Comparison of ENCODE assay signal across 1 cellular context in genomic region chr4:162163892-162164759, GRCh38.
TF ChIP-seq lines count a peak whose summit lies in the region.

Gene FSTL5, minus strand, starts transcription at chr4:162164000. Its CDS starts 52,604 bp downstream, at chr4:162111396.

TF ChIP-seq in GM23338, 12 proteins besides CTCF, POLR2A, EP300 and RAD21 (continued from another document):
- TF ChIP-seq, protein P1, sequence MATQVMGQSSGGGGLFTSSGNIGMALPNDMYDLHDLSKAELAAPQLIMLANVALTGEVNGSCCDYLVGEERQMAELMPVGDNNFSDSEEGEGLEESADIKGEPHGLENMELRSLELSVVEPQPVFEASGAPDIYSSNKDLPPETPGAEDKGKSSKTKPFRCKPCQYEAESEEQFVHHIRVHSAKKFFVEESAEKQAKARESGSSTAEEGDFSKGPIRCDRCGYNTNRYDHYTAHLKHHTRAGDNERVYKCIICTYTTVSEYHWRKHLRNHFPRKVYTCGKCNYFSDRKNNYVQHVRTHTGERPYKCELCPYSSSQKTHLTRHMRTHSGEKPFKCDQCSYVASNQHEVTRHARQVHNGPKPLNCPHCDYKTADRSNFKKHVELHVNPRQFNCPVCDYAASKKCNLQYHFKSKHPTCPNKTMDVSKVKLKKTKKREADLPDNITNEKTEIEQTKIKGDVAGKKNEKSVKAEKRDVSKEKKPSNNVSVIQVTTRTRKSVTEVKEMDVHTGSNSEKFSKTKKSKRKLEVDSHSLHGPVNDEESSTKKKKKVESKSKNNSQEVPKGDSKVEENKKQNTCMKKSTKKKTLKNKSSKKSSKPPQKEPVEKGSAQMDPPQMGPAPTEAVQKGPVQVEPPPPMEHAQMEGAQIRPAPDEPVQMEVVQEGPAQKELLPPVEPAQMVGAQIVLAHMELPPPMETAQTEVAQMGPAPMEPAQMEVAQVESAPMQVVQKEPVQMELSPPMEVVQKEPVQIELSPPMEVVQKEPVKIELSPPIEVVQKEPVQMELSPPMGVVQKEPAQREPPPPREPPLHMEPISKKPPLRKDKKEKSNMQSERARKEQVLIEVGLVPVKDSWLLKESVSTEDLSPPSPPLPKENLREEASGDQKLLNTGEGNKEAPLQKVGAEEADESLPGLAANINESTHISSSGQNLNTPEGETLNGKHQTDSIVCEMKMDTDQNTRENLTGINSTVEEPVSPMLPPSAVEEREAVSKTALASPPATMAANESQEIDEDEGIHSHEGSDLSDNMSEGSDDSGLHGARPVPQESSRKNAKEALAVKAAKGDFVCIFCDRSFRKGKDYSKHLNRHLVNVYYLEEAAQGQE (IDR thresholded peaks at IDR 0.05; ENCODE audit: unreplicated experiment): peak; percentile 99
